ENCODE assay signal across 17 cellular contexts in the genomic region with DNA sequence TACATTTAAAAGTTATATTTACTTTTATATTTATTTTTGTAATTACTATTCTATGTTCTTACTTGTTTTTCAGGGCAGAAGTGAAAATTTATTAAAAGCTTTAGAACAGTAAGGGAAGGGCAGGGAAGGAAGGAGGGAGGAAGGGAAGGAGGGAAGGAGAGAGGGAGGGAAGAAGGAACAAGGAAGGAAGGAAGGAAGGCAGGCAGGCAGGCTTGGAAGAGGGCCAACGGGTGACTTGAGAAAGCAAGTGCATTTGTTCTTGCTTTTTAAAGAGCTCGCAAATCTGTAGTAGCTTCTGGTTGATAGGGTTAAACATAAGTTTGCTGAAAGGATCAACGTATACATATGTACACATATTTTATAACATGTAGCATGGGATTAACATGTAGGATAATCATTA.
DNase-seq lines count a peak whose midpoint lies in the region; ATAC-seq and TF ChIP-seq lines count a peak whose summit lies in the region.
"Had no signal": no experiment of that assay in that cellular context is flagged by ENCODE, and none has a peak within 500 bp of the region (broad histone marks: within the 10 kb centered on the region; RNA-seq: fewer than 3 reads in every experiment).

No MANE protein-coding gene starts in this region.

- H2AFZ ChIP-seq in smooth muscle cell (ENCODE audit: low read depth) = no peak overlapping the region
- H2AFZ ChIP-seq: GM23248 had no signal

- H3K4me1 Mint-ChIP-seq in activated CD4-positive, alpha-beta T cell treated with anti-CD3 and anti-CD28 coated beads, Interleukin-2, amount 10 ng/mL, durations not matched to agents 7 days and 5 days = no peaks in the 10 kb centered on the region
- H3K4me1 Mint-ChIP-seq: CD4-positive, alpha-beta memory T cell had no signal

- H3K4me3 Mint-ChIP-seq in activated CD4-positive, alpha-beta T cell treated with anti-CD3 and anti-CD28 coated beads, Interleukin-2, amount 10 ng/mL, durations not matched to agents 7 days and 5 days = no peak overlapping the region
- H3K4me3 Mint-ChIP-seq: CD4-positive, alpha-beta memory T cell had no signal

- BruUV-seq in A673 (replicated peaks; lab: Mats Ljungman, UMichigan) = no TSS peak

- H3K36me3 ChIP-seq in A673 (ENCODE audit: insufficient read depth, low read length, poor library complexity, severe bottlenecking) (no peaks in the 10 kb centered on the region), SJCRH30 (no peaks in the 10 kb centered on the region), smooth muscle cell (ENCODE audit: low read depth) (no peaks in the 10 kb centered on the region)

- intact Hi-C loops in A673 (cut with micrococcal nuclease; ENCODE audit: unreplicated experiment) = no loop called here

- no peaks in the 10 kb centered on the region for H3K79me2 ChIP-seq in smooth muscle cell (ENCODE audit: low read depth)

- no peak for TF ChIP-seq CTCF in A673 (conservative IDR thresholded peaks at IDR 0.05; ENCODE audit: low read depth, low read length)
- no peak for TF ChIP-seq CTCF in smooth muscle cell (IDR thresholded peaks at IDR 0.05; ENCODE audit: borderline replicate concordance, insufficient read depth, poor library complexity, severe bottlenecking)

- DNase-seq in A673 (ENCODE audit: low spot score) = peak; percentile 45
- peak; percentile 12 for DNase-seq in HT-29 (ENCODE audit: low spot score)
- DNase-seq in SJCRH30 = peak; percentile 34 to 51
- DNase-seq in smooth muscle cell (lab: John Stamatoyannopoulos, UW; ENCODE audit: unreplicated experiment) = no peak
- no peak for DNase-seq in activated CD4-positive, alpha-beta T cell treated with anti-CD3 and anti-CD28 coated beads, Interleukin-2, amount 10 ng/mL, durations not matched to agents 7 days and 5 days
- DNase-seq in activated CD8-positive, alpha-beta memory T cell treated with anti-CD3 and anti-CD28 coated beads for 24 hours = no peak
- DNase-seq: 8988T; C1 segment of cervical spinal cord; Calu3; CD4-positive, alpha-beta memory T cell; COR-L47; DMS79 treated with DMSO at 0.1 percent for 48 hours; GM23248; H7; HCEC 1CT had no signal

- H3F3A ChIP-seq in smooth muscle cell (ENCODE audit: low read depth) = no peaks in the 10 kb centered on the region

- H3K27me3 ChIP-seq in A673 (replicated peaks; ENCODE audit: insufficient read depth, low read depth, low read length, poor library complexity) = no peaks in the 10 kb centered on the region
- H3K27me3 ChIP-seq in SJCRH30 = no peaks in the 10 kb centered on the region
- peaks cover 34% of the 10 kb centered on the region for H3K27me3 ChIP-seq in smooth muscle cell (ENCODE audit: low read depth)

- WGBS in smooth muscle cell (ENCODE audit: low lambda C conversion rate) = 74% methylated on average over 3 of the region's 3 CpGs

- H3K27me3 Mint-ChIP-seq in activated CD4-positive, alpha-beta T cell treated with anti-CD3 and anti-CD28 coated beads, Interleukin-2, amount 10 ng/mL, durations not matched to agents 7 days and 5 days = no peaks in the 10 kb centered on the region
- H3K27me3 Mint-ChIP-seq: CD4-positive, alpha-beta memory T cell had no signal

- ATAC-seq in GM18520 (IDR thresholded peaks at IDR 0.05; ENCODE audit: unreplicated experiment) = no peak
- ATAC-seq: A549 had no signal

- H3K9me3 ChIP-seq in A673 (ENCODE audit: low read depth, low read length, poor library complexity, severe bottlenecking) (no peaks in the 10 kb centered on the region), SJCRH30 (replicated peaks) (no peaks in the 10 kb centered on the region), smooth muscle cell (replicated peaks; ENCODE audit: low read depth) (no peaks in the 10 kb centered on the region)
- H3K9me3 ChIP-seq: A549 had no signal

- CTCF ChIA-PET in A673 (lab: Charles Lee) = no interaction called here
- CTCF ChIA-PET in activated CD4-positive, alpha-beta T cell treated with anti-CD3 and anti-CD28 coated beads, Interleukin-2, amount 10 ng/mL, durations not matched to agents 7 days and 5 days (lab: Charles Lee) = no interaction called here

- peaks cover 3% of the 10 kb centered on the region for H3K9me3 Mint-ChIP-seq in activated CD4-positive, alpha-beta T cell treated with anti-CD3 and anti-CD28 coated beads, Interleukin-2, amount 10 ng/mL, durations not matched to agents 7 days and 5 days

- H3K27ac ChIP-seq in A673 (ENCODE audit: low read depth, low read length, poor library complexity, severe bottlenecking) (no peak overlapping the region), SJCRH30 (no peak overlapping the region), smooth muscle cell (ENCODE audit: low read depth) (no peak overlapping the region)
- H3K27ac ChIP-seq: A549, GM23248 had no signal

- H3K4me1 ChIP-seq in A673 (ENCODE audit: insufficient read depth, low read length, poor library complexity, severe bottlenecking) (peaks cover 8% of the 10 kb centered on the region), SJCRH30 (peaks cover 13% of the 10 kb centered on the region), smooth muscle cell (ENCODE audit: low read depth) (no peaks in the 10 kb centered on the region)
- H3K4me1 ChIP-seq: A549 had no signal

- H4K20me1 ChIP-seq in smooth muscle cell (ENCODE audit: low read depth) = no peaks in the 10 kb centered on the region

- POLR2A ChIA-PET in A673 (lab: Charles Lee; ENCODE audit: low non-redundant PET) = no interaction called here
- POLR2A ChIA-PET in activated CD4-positive, alpha-beta T cell treated with anti-CD3 and anti-CD28 coated beads, Interleukin-2, amount 10 ng/mL, durations not matched to agents 7 days and 5 days (lab: Charles Lee) = no interaction called here

- H3K9ac ChIP-seq in smooth muscle cell (ENCODE audit: low read depth) = no peak overlapping the region
- H3K9ac ChIP-seq: GM23248 had no signal

- H3K4me3 ChIP-seq in A673 (ENCODE audit: low read depth, low read length, poor library complexity, severe bottlenecking) = no peak overlapping the region
- no peak overlapping the region for H3K4me3 ChIP-seq in SJCRH30
- H3K4me3 ChIP-seq in smooth muscle cell = no peak overlapping the region
- H3K4me3 ChIP-seq: A549, GM23248 had no signal

- H3K4me2 ChIP-seq in smooth muscle cell = peak overlapping the region; percentile 0
- H3K4me2 ChIP-seq: A549 had no signal

- no peak overlapping the region for H3K27ac Mint-ChIP-seq in activated CD4-positive, alpha-beta T cell treated with anti-CD3 and anti-CD28 coated beads, Interleukin-2, amount 10 ng/mL, durations not matched to agents 7 days and 5 days
- H3K27ac Mint-ChIP-seq: CD4-positive, alpha-beta memory T cell had no signal

- no peaks in the 10 kb centered on the region for H3K36me3 Mint-ChIP-seq in activated CD4-positive, alpha-beta T cell treated with anti-CD3 and anti-CD28 coated beads, Interleukin-2, amount 10 ng/mL, durations not matched to agents 7 days and 5 days (ENCODE audit: low read depth)
- H3K36me3 Mint-ChIP-seq: CD4-positive, alpha-beta memory T cell had no signal

Comparison
In these comparisons a context has a peak if more than half of its experiments do, and no peak if none do; other contexts are left out.
1. DNase-seq: peak in A673 (single experiment), HT-29 (single experiment) and SJCRH30 (2 of 2); none in smooth muscle cell (single experiment), activated CD4-positive, alpha-beta T cell treated with anti-CD3 and anti-CD28 coated beads, Interleukin-2, amount 10 ng/mL, durations not matched to agents 7 days and 5 days (single experiment) and activated CD8-positive, alpha-beta memory T cell treated with anti-CD3 and anti-CD28 coated beads for 24 hours (single experiment).